1 cellular context compared by ENCODE assay signal in genomic region chrX:153601511-153602110, GRCh38.
TF ChIP-seq lines count a peak whose summit lies in the region.

No MANE protein-coding gene starts in this region.

TF ChIP-seq in IMR-90, 13 proteins besides CTCF, POLR2A, EP300 and RAD21 (continued from another document):
- TF ChIP-seq USF2 (IDR thresholded peaks at IDR 0.05; ENCODE audit: low read depth, low read length): no peak
- TF ChIP-seq BHLHE40 (IDR thresholded peaks at IDR 0.05; ENCODE audit: low read depth, low read length): no peak
- TF ChIP-seq MXI1 (IDR thresholded peaks at IDR 0.05; ENCODE audit: borderline replicate concordance, low read depth, low read length): no peak
- no peak for TF ChIP-seq CEBPB (IDR thresholded peaks at IDR 0.05; ENCODE audit: low read depth, low read length)
- TF ChIP-seq MAFK (IDR thresholded peaks at IDR 0.05; ENCODE audit: low read depth, low read length): no peak
- TF ChIP-seq ELK1 (IDR thresholded peaks at IDR 0.05; ENCODE audit: borderline replicate concordance, low read depth, low read length): no peak
- TF ChIP-seq SMC3 (IDR thresholded peaks at IDR 0.05; ENCODE audit: low read depth, low read length): no peak
- TF ChIP-seq FOS (IDR thresholded peaks at IDR 0.05; ENCODE audit: low read depth, low read length): no peak
- TF ChIP-seq RCOR1 (IDR thresholded peaks at IDR 0.05; ENCODE audit: insufficient replicate concordance, low read length): no peak
- TF ChIP-seq RFX5 (IDR thresholded peaks at IDR 0.05; ENCODE audit: low read depth, low read length): no peak
- no peak for TF ChIP-seq CHD1 (IDR thresholded peaks at IDR 0.05; ENCODE audit: low read depth, low read length)
- TF ChIP-seq NFE2L2 (IDR thresholded peaks at IDR 0.05; ENCODE audit: low read depth, low read length): no peak
